Comparison of ENCODE assay signal across 26 cellular contexts in genomic region chr13:57326532-57326931, GRCh38.
DNase-seq lines count a peak whose midpoint lies in the region; ATAC-seq and TF ChIP-seq lines count a peak whose summit lies in the region.
"Had no signal": no experiment of that assay in that cellular context is flagged by ENCODE, and none has a peak within 500 bp of the region (broad histone marks: within the 10 kb centered on the region; RNA-seq: fewer than 3 reads in every experiment).

No MANE protein-coding gene starts in this region.

- H3K9me3 ChIP-seq in lower lobe of right lung: no peaks in the 10 kb centered on the region
- H3K9me3 ChIP-seq: gastrocnemius medialis, right lobe of liver, upper lobe of left lung had no signal

- H3K4me3 ChIP-seq in lower lobe of right lung: no peak overlapping the region
- H3K4me3 ChIP-seq: gastrocnemius medialis, GM23248, right lobe of liver, SK-N-MC, upper lobe of left lung had no signal

- no peaks in the 10 kb centered on the region for H3K4me1 ChIP-seq in lower lobe of right lung
- H3K4me1 ChIP-seq: gastrocnemius medialis, right lobe of liver, upper lobe of left lung had no signal

- ATAC-seq in GM21717 (IDR thresholded peaks at IDR 0.05; ENCODE audit: unreplicated experiment): peak; percentile 83
- peak; percentile 89 for ATAC-seq in HG03565 (IDR thresholded peaks at IDR 0.05; ENCODE audit: unreplicated experiment)
- no peak for ATAC-seq in lower lobe of right lung
- ATAC-seq: activated CD4-positive, alpha-beta T cell treated with anti-CD3 and anti-CD28 coated beads for 36 hours; gastrocnemius medialis had no signal

- intact Hi-C loops in lower lobe of right lung (cut with DNase I): no loop called here

- DNase-seq in NOMO-1 treated with dmso at 0.1 percent for 144 hours (lab: John Stamatoyannopoulos, UW; ENCODE audit: unreplicated experiment): peak; percentile 49
- DNase-seq in foreskin melanocyte: peak; percentile 6
- DNase-seq in lower lobe of right lung: no peak
- DNase-seq in globus pallidus (ENCODE audit: low spot score): no peak
- DNase-seq in NCI-H128 (lab: John Stamatoyannopoulos, UW; ENCODE audit: unreplicated experiment): no peak
- DNase-seq: activated CD4-positive, alpha-beta T cell treated with anti-CD3 and anti-CD28 coated beads for 36 hours; activated effector memory CD4-positive, alpha-beta T cell treated with anti-CD3 and anti-CD28 coated beads, Interleukin-2, amount 50 U/mL, for 16 hours; activated T-cell treated with anti-CD3 and anti-CD28 coated beads for 4 hours; C1 segment of cervical spinal cord; COR-L47; DMS79; gastrocnemius medialis; GDM1; GM23248; hypothalamus; mesendoderm; NCI-H524; posterior cingulate gyrus; right lobe of liver; stimulated activated CD4-positive, alpha-beta T cell treated with anti-CD3 and anti-CD28 coated beads, Interleukin-12 subunit alpha, Interleukin-12 subunit beta, amount 100 ng/mL, for 4 hours; stimulated activated CD4-positive, alpha-beta T cell treated with anti-CD3 and anti-CD28 coated beads, Interleukin-4, amount 100 ng/mL, for 1 hour; substantia nigra; upper lobe of left lung had no signal

- no peaks in the 10 kb centered on the region for H3K27me3 ChIP-seq in lower lobe of right lung (ENCODE audit: low read depth)
- H3K27me3 ChIP-seq: gastrocnemius medialis, right lobe of liver, upper lobe of left lung had no signal

- H3K27ac ChIP-seq in lower lobe of right lung: no peak overlapping the region
- H3K27ac ChIP-seq: gastrocnemius medialis, GM23248, right lobe of liver, SK-N-MC, upper lobe of left lung had no signal

- TF ChIP-seq CTCF in lower lobe of right lung (IDR thresholded peaks at IDR 0.05): no peak

- no peaks in the 10 kb centered on the region for H3K36me3 ChIP-seq in lower lobe of right lung
- H3K36me3 ChIP-seq: gastrocnemius medialis, right lobe of liver, upper lobe of left lung had no signal

Comparison
In these comparisons a context has a peak if more than half of its experiments do, and no peak if none do; other contexts are left out.
1. ATAC-seq: peak in GM21717 (single experiment) and HG03565 (single experiment); none in lower lobe of right lung (0 of 2).
2. DNase-seq: peak in NOMO-1 treated with dmso at 0.1 percent for 144 hours (single experiment) and foreskin melanocyte (single experiment); none in lower lobe of right lung (single experiment), globus pallidus (single experiment) and NCI-H128 (single experiment).